Comparison of ENCODE assay signal across 1 cellular context in genomic region chr1:17432412-17432811, GRCh38.
TF ChIP-seq lines count a peak whose summit lies in the region.

No MANE protein-coding gene starts in this region.

TF ChIP-seq in H1, 55 proteins besides CTCF, POLR2A, EP300 and RAD21:
- no peak for TF ChIP-seq TBP (IDR thresholded peaks at IDR 0.05; ENCODE audit: low read depth, low read length)
- peak; percentile 72; the same call in 1 of the 2 replicates for TF ChIP-seq POLR2AphosphoS5 (IDR thresholded peaks at IDR 0.05; ENCODE audit: low read depth, low read length)
TF ChIP-seq in H1: peak in this region for 1.
